Comparison of ENCODE assay signal across 26 cellular contexts in the genomic region with DNA sequence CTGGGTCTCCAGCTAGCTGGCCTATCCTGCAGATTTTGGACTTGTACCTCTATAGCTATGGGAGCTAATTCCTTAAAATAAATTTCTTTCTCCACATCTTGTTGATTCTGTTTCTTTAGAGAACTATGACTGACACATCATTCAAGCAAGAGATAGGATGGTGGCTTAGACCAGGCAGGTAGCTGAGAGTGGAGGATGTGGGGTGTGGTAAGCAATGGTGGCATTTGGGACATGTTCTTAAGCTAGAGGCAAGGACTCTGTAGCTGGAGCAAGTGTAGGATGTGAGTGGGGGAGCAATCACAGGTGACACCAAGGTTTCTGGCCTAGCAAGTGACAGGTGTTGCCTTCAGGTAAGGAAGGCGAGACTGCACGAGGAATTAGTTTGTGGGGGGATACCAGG. TPM values are rescaled to one million over a fixed set of nuclear protein-coding genes. Genes with fewer than 3 reads are reported as not detected.
"Had no signal": no experiment of that assay in that cellular context is flagged by ENCODE, and none has a peak within 500 bp of the region (broad histone marks: within the 10 kb centered on the region; RNA-seq: fewer than 3 reads in every experiment).

No MANE protein-coding gene starts in this region.

- H3K9me3 Mint-ChIP-seq: IgD-negative memory B cell had no signal

- H3K36me3 ChIP-seq: MG63, Peyer's patch, SJSA1 had no signal

- H3K27me3 ChIP-seq: Peyer's patch, SJSA1 had no signal

- H3K36me3 Mint-ChIP-seq: IgD-negative memory B cell had no signal

- H3K27me3 Mint-ChIP-seq: IgD-negative memory B cell had no signal

- H3K4me3 ChIP-seq: MG63, PC-9, Peyer's patch, SJSA1, SK-N-MC had no signal

- H3K4me3 Mint-ChIP-seq: IgD-negative memory B cell had no signal

- DNase-seq: KBM-7, MG63, NCI-H1092, NCI-H1105 treated with DMSO at 0.1 percent for 48 hours, NCI-H1417 treated with DMSO at 0.1 percent for 48 hours, NCI-H146, NCI-H1694 treated with DMSO at 0.1 percent for 48 hours, NCI-H1930, NCI-H2081, NCI-H2107, NCI-H2227 treated with DMSO at 0.1 percent for 48 hours, NCI-H524, NCI-H526 treated with DMSO at 0.1 percent for 48 hours, NCI-H774, OCI-M1, PC-9, Peyer's patch, Right ventricle myocardium superior, SIG-M5 had no signal

- H3K27ac Mint-ChIP-seq: IgD-negative memory B cell had no signal

- FAIRE-seq: HTR-8/SVneo had no signal

RNA-seq across cellular contexts. Expression of a gene that starts 6.8 kb away (rescaled TPM):
- total RNA-seq: NCI-H460, RPMI7951 had no signal

RNA-seq across cellular contexts. Expression of a gene that starts 7.2 kb away (rescaled TPM):
- total RNA-seq: LHCN-M2, NCI-H460, PC-9, Peyer's patch, RPMI7951, SJSA1 had no signal
- polyA plus RNA-seq: IgD-negative memory B cell had no signal
